In the genomic region with DNA sequence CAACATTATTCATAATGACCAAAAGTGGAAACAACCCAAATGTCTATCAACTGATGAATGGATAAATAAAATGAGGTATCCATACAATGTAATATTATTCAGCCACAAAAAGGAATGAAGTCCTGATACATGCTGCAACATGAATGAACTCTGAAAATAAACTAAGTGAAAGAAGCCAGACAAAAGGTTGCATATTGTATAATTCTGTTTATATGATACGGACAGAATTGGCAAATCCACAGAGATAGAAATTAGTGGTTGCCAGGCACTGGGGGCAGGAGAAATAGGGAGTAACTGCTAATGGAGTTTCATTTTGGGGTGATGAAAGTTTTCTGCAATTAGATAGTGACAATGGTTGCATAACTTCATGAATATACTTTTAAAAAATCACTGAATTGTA, we compare ENCODE assay signal across 22 cellular contexts. TPM values are rescaled to one million over a fixed set of nuclear protein-coding genes. Genes with fewer than 3 reads are reported as not detected.
DNase-seq lines count a peak whose midpoint lies in the region; ATAC-seq, FAIRE-seq and TF ChIP-seq lines count a peak whose summit lies in the region.
"Had no signal": no experiment of that assay in that cellular context is flagged by ENCODE, and none has a peak within 500 bp of the region (broad histone marks: within the 10 kb centered on the region; RNA-seq: fewer than 3 reads in every experiment).

No MANE protein-coding gene starts in this region.

- H3K4me3 Mint-ChIP-seq in T-cell: no peak overlapping the region
- H3K4me3 Mint-ChIP-seq: CD4-positive, CD25-positive, alpha-beta regulatory T cell; CD8-positive, alpha-beta memory T cell; GM23338; HFFc6 had no signal

- POLR2A ChIA-PET in IMR-90 (lab: Charles Lee; ENCODE audit: unreplicated experiment) (no interaction called here), T-cell (lab: Charles Lee) (no interaction called here)

- H3K36me3 ChIP-seq in IMR-90 (ENCODE audit: control insufficient read depth, insufficient read depth, low read length) (no peaks in the 10 kb centered on the region), bronchial epithelial cell (ENCODE audit: control insufficient read depth, insufficient read depth, low read length) (no peaks in the 10 kb centered on the region)
- H3K36me3 ChIP-seq: BE2C had no signal

- H3K14ac ChIP-seq in IMR-90 (replicated peaks; ENCODE audit: low read depth, low read length): no peak overlapping the region

- intact Hi-C loops in IMR-90 (cut with micrococcal nuclease): no loop called here

- 50% methylated on average over 1 of the region's 1 CpG; no CpG with 5 or more reads in 1 of the 2 experiments for WGBS in IMR-90 (ENCODE audit: extremely low coverage in 2 of 2, insufficient read length in 1 of 2), 2 experiments

- H3K9ac ChIP-seq in IMR-90 (ENCODE audit: low read depth, low read length): no peak overlapping the region

- H3K4me3 ChIP-seq in IMR-90 (ENCODE audit: insufficient read depth, low read depth, low read length) (no peak overlapping the region), bronchial epithelial cell (ENCODE audit: low read depth, low read length) (no peak overlapping the region)
- H3K4me3 ChIP-seq: GM23338 had no signal

- no peak overlapping the region for H3K27ac Mint-ChIP-seq in T-cell
- H3K27ac Mint-ChIP-seq: CD4-positive, CD25-positive, alpha-beta regulatory T cell; GM23338; HFFc6 had no signal

- CTCF ChIA-PET in IMR-90 (lab: Yijun Ruan, JAX) (interaction anchor here (0.7 kb wide), 1 partner anchor 13 kb away, joined by 3 read pairs; no protein-coding TSS in a partner anchor), T-cell (lab: Charles Lee) (no interaction called here)

- no peaks in the 10 kb centered on the region for H3K27me3 Mint-ChIP-seq in T-cell
- H3K27me3 Mint-ChIP-seq: CD4-positive, CD25-positive, alpha-beta regulatory T cell; CD8-positive, alpha-beta memory T cell had no signal

- in situ Hi-C loops in IMR-90 (cut with MboI; ENCODE audit: low sequenced_read_pairs): no loop called here

- no peak overlapping the region for H2BK120ac ChIP-seq in IMR-90 (ENCODE audit: low read depth, low read length)

- H2BK5ac ChIP-seq in IMR-90 (ENCODE audit: low read depth, low read length, poor library complexity, severe bottlenecking): no peak overlapping the region

- TF ChIP-seq POLR2A in IMR-90 (IDR thresholded peaks at IDR 0.05; ENCODE audit: low read depth, low read length): no peak

- H3K27me3 ChIP-seq in IMR-90 (ENCODE audit: control insufficient read depth, insufficient read depth, low read length) (no peaks in the 10 kb centered on the region), bronchial epithelial cell (ENCODE audit: control insufficient read depth, insufficient read depth, low read length) (no peaks in the 10 kb centered on the region), foreskin keratinocyte (no peaks in the 10 kb centered on the region)
- H3K27me3 ChIP-seq: BE2C had no signal

- no peaks in the 10 kb centered on the region for H3K9me1 ChIP-seq in IMR-90 (ENCODE audit: insufficient read depth, low read length)

- H3K56ac ChIP-seq in IMR-90 (ENCODE audit: extremely low read depth, insufficient read depth, low read length): no peak overlapping the region

- H3K9me3 Mint-ChIP-seq in T-cell: no peaks in the 10 kb centered on the region
- H3K9me3 Mint-ChIP-seq: CD4-positive, CD25-positive, alpha-beta regulatory T cell; CD8-positive, alpha-beta memory T cell; GM23338; HFFc6 had no signal

- no peak overlapping the region for H3K27ac ChIP-seq in IMR-90 (ENCODE audit: insufficient read depth, low read length)
- H3K27ac ChIP-seq in foreskin keratinocyte: no peak overlapping the region

- no peak overlapping the region for H4K5ac ChIP-seq in IMR-90 (ENCODE audit: low read depth, low read length)

- no peak for TF ChIP-seq CTCF in IMR-90 (conservative IDR thresholded peaks at IDR 0.05; ENCODE audit: low read depth, low read length)
- no peak for TF ChIP-seq CTCF in bronchial epithelial cell (IDR thresholded peaks at IDR 0.05; ENCODE audit: insufficient read depth, low read length, severe bottlenecking)
- no peak for TF ChIP-seq CTCF in foreskin keratinocyte (conservative IDR thresholded peaks at IDR 0.05)

- no peaks in the 10 kb centered on the region for H3K9me3 ChIP-seq in IMR-90 (ENCODE audit: control insufficient read depth, insufficient read depth, low read length)
- H3K9me3 ChIP-seq: BE2C had no signal

- H3K4ac ChIP-seq in IMR-90 (ENCODE audit: low read depth, low read length): no peak overlapping the region

- DNase-seq in IMR-90: peak; percentile 12
- DNase-seq in bronchial epithelial cell (ENCODE audit: low read depth): peak; percentile 60
- peak; percentile 66 for DNase-seq in fibroblast of gingiva (ENCODE audit: low read depth)
- DNase-seq in foreskin keratinocyte: peak; percentile 41 to 57
- DNase-seq in DMS53 treated with DMSO at 0.1 percent for 48 hours (lab: John Stamatoyannopoulos, UW; ENCODE audit: unreplicated experiment): no peak
- no peak for DNase-seq in T-cell
- DNase-seq in NCI-H345 treated with DMSO at 0.1 percent for 48 hours (lab: John Stamatoyannopoulos, UW; ENCODE audit: unreplicated experiment): no peak
- DNase-seq: BE2C; C1 segment of cervical spinal cord; CD4-positive, CD25-positive, alpha-beta regulatory T cell; CD8-positive, alpha-beta memory T cell; COR-L47; DMS 273 treated with DMSO at 0.1 percent for 48 hours; DMS53; GDM1; HFFc6 had no signal

- no peak overlapping the region for H2BK15ac ChIP-seq in IMR-90 (ENCODE audit: low read depth, low read length)

- no peak overlapping the region for H4K8ac ChIP-seq in IMR-90 (ENCODE audit: low read depth in 2 of 2, low read length in 2 of 2)

- peaks cover 1% of the 10 kb centered on the region; the same call in 1 of the 2 replicates for H3K4me1 ChIP-seq in IMR-90 (ENCODE audit: control insufficient read depth, insufficient read depth, low read length)
- peaks cover 11% of the 10 kb centered on the region for H3K4me1 ChIP-seq in foreskin keratinocyte

- no peak overlapping the region for H4K91ac ChIP-seq in IMR-90 (ENCODE audit: insufficient read depth, low read depth, low read length)

- no peaks in the 10 kb centered on the region for H3K36me3 Mint-ChIP-seq in T-cell
- H3K36me3 Mint-ChIP-seq: CD4-positive, CD25-positive, alpha-beta regulatory T cell; CD8-positive, alpha-beta memory T cell had no signal

- dilution Hi-C loops in IMR-90 (cut with HindIII; ENCODE audit: low sequenced_read_pairs, unreplicated experiment): no loop called here

- no peaks in the 10 kb centered on the region; a peak in 1 of 4 replicates for H3K79me1 ChIP-seq in IMR-90 (ENCODE audit: low read depth in 1 of 2, low read length in 2 of 2)

- no peak overlapping the region for H3K4me2 ChIP-seq in IMR-90 (ENCODE audit: low read depth, low read length)
- H3K4me2 ChIP-seq: GM23338 had no signal

- peaks cover 0 to 5% (median 5%) of the 10 kb centered on the region in 3 donors for H3K4me1 Mint-ChIP-seq in T-cell
- H3K4me1 Mint-ChIP-seq: GM23338 had no signal

- no peak overlapping the region for H2AFZ ChIP-seq in IMR-90 (replicated peaks; ENCODE audit: low read length, poor library complexity)
- H2AFZ ChIP-seq: GM23338 had no signal

- ATAC-seq in IMR-90 (ENCODE audit: low read depth) (peak; percentile 66), foreskin keratinocyte (no peak), T-cell (replicated peaks in 1 of 4) (no peak)
- ATAC-seq: GM23338, HCT116, HepG2 had no signal

- no peak for TF ChIP-seq RAD21 in IMR-90 (IDR thresholded peaks at IDR 0.05; ENCODE audit: low read length)

- no peak overlapping the region for H2BK20ac ChIP-seq in IMR-90 (ENCODE audit: low read depth, low read length)

- no peak for FAIRE-seq in bronchial epithelial cell (lab: Jason Lieb, UNC)
- FAIRE-seq: GM12892, GM18507, H54, HepG2 had no signal

- H4K20me1 ChIP-seq in IMR-90 (ENCODE audit: insufficient read depth, low read length): no peaks in the 10 kb centered on the region

- no peak overlapping the region for H3K23ac ChIP-seq in IMR-90 (ENCODE audit: low read depth, low read length)

- no peak overlapping the region for H2AK5ac ChIP-seq in IMR-90 (ENCODE audit: low read depth, low read length)

- H2AK9ac ChIP-seq in IMR-90 (replicated peaks; ENCODE audit: low read depth, low read length, poor library complexity): no peak overlapping the region

- H3K18ac ChIP-seq in IMR-90 (ENCODE audit: low read depth, low read length): no peak overlapping the region

- no TSS peak for BruUV-seq in IMR-90 (replicated peaks; lab: Mats Ljungman, UMichigan)

TF ChIP-seq in IMR-90, 13 proteins besides CTCF, POLR2A, EP300 and RAD21 (continues in another document):
- TF ChIP-seq MXI1 (IDR thresholded peaks at IDR 0.05; ENCODE audit: borderline replicate concordance, low read depth, low read length) (no peak), CHD1 (IDR thresholded peaks at IDR 0.05; ENCODE audit: low read depth, low read length) (no peak), MAFK (IDR thresholded peaks at IDR 0.05; ENCODE audit: low read depth, low read length) (no peak), MAZ (IDR thresholded peaks at IDR 0.05; ENCODE audit: borderline replicate concordance, low read depth, low read length) (no peak), NFE2L2 (IDR thresholded peaks at IDR 0.05; ENCODE audit: low read depth, low read length) (no peak)
- TF ChIP-seq, protein P1, sequence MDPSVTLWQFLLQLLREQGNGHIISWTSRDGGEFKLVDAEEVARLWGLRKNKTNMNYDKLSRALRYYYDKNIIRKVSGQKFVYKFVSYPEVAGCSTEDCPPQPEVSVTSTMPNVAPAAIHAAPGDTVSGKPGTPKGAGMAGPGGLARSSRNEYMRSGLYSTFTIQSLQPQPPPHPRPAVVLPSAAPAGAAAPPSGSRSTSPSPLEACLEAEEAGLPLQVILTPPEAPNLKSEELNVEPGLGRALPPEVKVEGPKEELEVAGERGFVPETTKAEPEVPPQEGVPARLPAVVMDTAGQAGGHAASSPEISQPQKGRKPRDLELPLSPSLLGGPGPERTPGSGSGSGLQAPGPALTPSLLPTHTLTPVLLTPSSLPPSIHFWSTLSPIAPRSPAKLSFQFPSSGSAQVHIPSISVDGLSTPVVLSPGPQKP (IDR thresholded peaks at IDR 0.05; ENCODE audit: borderline replicate concordance, low read depth, low read length): no peak

RNA-seq across cellular contexts. Expression of a gene that starts 47.0 kb away (rescaled TPM):
- total RNA-seq in IMR-90 (2012; rRNA removed) (2.5 and 3.0 TPM in 2 replicates), bronchial epithelial cell (0.26 and 0.38 TPM in 2 replicates), foreskin keratinocyte (6.0 and 6.7 TPM in 2 replicates), T-cell (under 1 TPM; 0.15 to 0.41 (median 0.23) TPM)
- polyA plus RNA-seq in IMR-90 (2012; rRNA removed) (1.1 and 1.4 TPM in 2 replicates), foreskin keratinocyte (1.7 and 2.1 TPM in 2 replicates)
- 0.29 and 0.36 TPM in 2 replicates for polyA plus RNA-seq in IMR-90 (2012; cell fraction: cytosol; rRNA removed)
- polyA plus RNA-seq in IMR-90 (2012; cell fraction: nucleus; rRNA removed; ENCODE audit: low replicate concordance): 1.3 and 1.8 TPM in 2 replicates
- polyA plus RNA-seq: CD8-positive, alpha-beta memory T cell had no signal

RNA-seq across cellular contexts. Expression of a gene that starts 47.3 kb away (rescaled TPM):
- total RNA-seq in IMR-90 (2012; rRNA removed) (33.9 and 45.0 TPM in 2 replicates), bronchial epithelial cell (50.3 and 56.2 TPM in 2 replicates), foreskin keratinocyte (28.4 and 45.4 TPM in 2 replicates), T-cell (10 to 100 TPM in 4 of 5 donors, 1 to 10 TPM in 1; 9.9 to 22.7 (median 17.4) TPM)
- polyA plus RNA-seq in IMR-90 (2012; rRNA removed) (32.8 and 36.6 TPM in 2 replicates), foreskin keratinocyte (37.3 and 61.4 TPM in 2 replicates)
- 27.1 and 45.6 TPM in 2 replicates for polyA plus RNA-seq in IMR-90 (2012; cell fraction: cytosol; rRNA removed)
- polyA plus RNA-seq in IMR-90 (2012; cell fraction: nucleus; rRNA removed; ENCODE audit: low replicate concordance): 13.9 and 34.5 TPM in 2 replicates

Comparison
In these comparisons a context has a peak if more than half of its experiments do, and no peak if none do; other contexts are left out.
1. DNase-seq: peak in IMR-90 (single experiment), bronchial epithelial cell (single experiment), fibroblast of gingiva (single experiment) and foreskin keratinocyte (2 of 2); none in DMS53 treated with DMSO at 0.1 percent for 48 hours (single experiment), T-cell (0 of 34) and NCI-H345 treated with DMSO at 0.1 percent for 48 hours (single experiment).